In genomic region chr2:190097115-190097514, GRCh38 we compare ENCODE assay signal across 34 cellular contexts.
"Had no signal": no experiment of that assay in that cellular context is flagged by ENCODE, and none has a peak within 500 bp of the region (broad histone marks: within the 10 kb centered on the region; RNA-seq: fewer than 3 reads in every experiment).

No MANE protein-coding gene starts in this region.

- H3K27me3 ChIP-seq: MG63 had no signal

- H3K36me3 ChIP-seq: MG63 had no signal

- H3K4me3 ChIP-seq: MG63 had no signal

- DNase-seq: Karpas-422, Kasumi-1, MG63, MM.1S, MV-4-11, NCI-H1048, NCI-H1092, NCI-H1092 treated with DMSO at 0.1 percent for 48 hours, NCI-H1105, NCI-H1105 treated with DMSO at 0.1 percent for 48 hours, NCI-H1417, NCI-H1417 treated with DMSO at 0.1 percent for 48 hours, NCI-H1436, NCI-H1436 treated with DMSO at 0.1 percent for 48 hours, NCI-H146, NCI-H1694, NCI-H1694 treated with DMSO at 0.1 percent for 48 hours, NCI-H187, NCI-H187 treated with DMSO at 0.1 percent for 48 hours, NCI-H1930, NCI-H2029, NCI-H2029 treated with DMSO at 0.1 percent for 48 hours, NCI-H2081, NCI-H2081 treated with DMSO at 0.1 percent for 48 hours, NCI-H2107, NCI-H2171, NCI-H2171 treated with DMSO at 0.1 percent for 48 hours, NCI-H2227 treated with DMSO at 0.1 percent for 48 hours, NCI-H226, NCI-H345, NCI-H446, NCI-H446 treated with DMSO at 0.1 percent for 48 hours, NCI-H510A, NCI-H510A treated with DMSO at 0.1 percent for 48 hours had no signal
